ENCODE assay signal across 8 cellular contexts in genomic region chr13:24159921-24160324, GRCh38. TPM values are rescaled to one million over a fixed set of nuclear protein-coding genes. Genes with fewer than 3 reads are reported as not detected.
DNase-seq lines count a peak whose midpoint lies in the region; ATAC-seq and TF ChIP-seq lines count a peak whose summit lies in the region.

No MANE protein-coding gene starts in this region.

- no peak overlapping the region for H3K27ac Mint-ChIP-seq in GM23338

- H3K4me1 ChIP-seq in GM23338 (ENCODE audit: insufficient read depth), result peaks cover 35% of the 10 kb centered on the region
- peaks cover 0 to 37% (median 29%) of the 10 kb centered on the region in 4 donors for H3K4me1 ChIP-seq in sigmoid colon
- H3K4me1 ChIP-seq in Karpas-422 (ENCODE audit: low read length), result peaks cover 7% of the 10 kb centered on the region

- H3K79me2 ChIP-seq in GM23338 (replicated peaks; ENCODE audit: insufficient read depth) (peaks cover 39% of the 10 kb centered on the region), Karpas-422 (ENCODE audit: low read length) (no peaks in the 10 kb centered on the region)

- no peaks in the 10 kb centered on the region; the same call in 2 of the 3 replicates for H3K36me3 Mint-ChIP-seq in GM23338 (ENCODE audit: low read depth)

- peak overlapping the region; percentile 92 for H3K4me3 ChIP-seq in GM23338
- peak overlapping the region; percentile 80 for H3K4me3 ChIP-seq in fibroblast of the aortic adventitia (ENCODE audit: low read depth, low read length)
- H3K4me3 ChIP-seq in sigmoid colon, result peak overlapping the region; percentile 66 to 94 (median 80)
- no peak overlapping the region for H3K4me3 ChIP-seq in Karpas-422 (ENCODE audit: low read length)

- H2AFZ ChIP-seq in GM23338, result peak overlapping the region; percentile 98
- no peak overlapping the region for H2AFZ ChIP-seq in Karpas-422 (ENCODE audit: low read length)

- H3K9me3 ChIP-seq in sigmoid colon (no peaks in the 10 kb centered on the region), Karpas-422 (ENCODE audit: low read length) (no peaks in the 10 kb centered on the region)

- no peak for TF ChIP-seq POLR2A in sigmoid colon (IDR thresholded peaks at IDR 0.05)

- H3K27ac ChIP-seq in GM23338 (ENCODE audit: low read depth), result peak overlapping the region; percentile 84
- peak overlapping the region in 3 of 4 donors; percentile 70 to 79 (median 74) for H3K27ac ChIP-seq in sigmoid colon
- no peak overlapping the region for H3K27ac ChIP-seq in Karpas-422 (ENCODE audit: low read length)

- no peaks in the 10 kb centered on the region for H3K9me2 ChIP-seq in GM23338 (ENCODE audit: insufficient read depth)
- H3K9me2 ChIP-seq in Karpas-422 (replicated peaks; ENCODE audit: insufficient read depth, low read length), result no peaks in the 10 kb centered on the region

- TF ChIP-seq EP300 in sigmoid colon (IDR thresholded peaks at IDR 0.05), result no peak

- H4K20me1 ChIP-seq in GM23338 (replicated peaks; ENCODE audit: insufficient read depth) (peaks cover 26% of the 10 kb centered on the region), Karpas-422 (ENCODE audit: insufficient read depth, low read depth, low read length) (no peaks in the 10 kb centered on the region)

- peaks cover 7% of the 10 kb centered on the region for H3K27me3 Mint-ChIP-seq in GM23338 (ENCODE audit: insufficient read depth, low read depth, poor library complexity)

- H3K27me3 ChIP-seq in GM23338 (ENCODE audit: insufficient read depth) (no peaks in the 10 kb centered on the region), sigmoid colon (no peaks in the 10 kb centered on the region), Karpas-422 (ENCODE audit: low read length) (no peaks in the 10 kb centered on the region)

- peak overlapping the region; percentile 84 for H3K4me3 Mint-ChIP-seq in GM23338

- no peaks in the 10 kb centered on the region for H3K36me3 ChIP-seq in GM23338 (ENCODE audit: insufficient read depth)
- H3K36me3 ChIP-seq in sigmoid colon, result no peaks in the 10 kb centered on the region
- H3K36me3 ChIP-seq in Karpas-422 (ENCODE audit: insufficient read depth, low read length), result no peaks in the 10 kb centered on the region

- peaks cover 30% of the 10 kb centered on the region for H3K4me1 Mint-ChIP-seq in GM23338

- H3K9me3 Mint-ChIP-seq in GM23338, result no peaks in the 10 kb centered on the region

- peak; percentile 2 for ATAC-seq in GM23338
- ATAC-seq in HG02840 (IDR thresholded peaks at IDR 0.05; ENCODE audit: low FRiP score, unreplicated experiment), result no peak

- no peaks in the 10 kb centered on the region for H3F3A ChIP-seq in GM23338 (replicated peaks; ENCODE audit: low read depth)

- 26 to 46% methylated on average over 9 of the region's 9 CpGs for WGBS in sigmoid colon, 2 donors

- peak; percentile 41 for DNase-seq in GM23338 (ENCODE audit: low spot score)
- peak; percentile 11 for DNase-seq in SK-N-DZ (ENCODE audit: low spot score)
- DNase-seq in fibroblast of the aortic adventitia (ENCODE audit: low read depth), result no peak
- DNase-seq in sigmoid colon, result no peak
- DNase-seq in NCI-H226, result no peak
- DNase-seq in Karpas-422, result no peak
- DNase-seq in stimulated activated CD4-positive, alpha-beta T cell treated with anti-CD3 and anti-CD28 coated beads, Interleukin-2, amount 100 ng/mL, for 48 hours, result no peak

- TF ChIP-seq CTCF in GM23338 (conservative IDR thresholded peaks at IDR 0.05; ENCODE audit: low read depth in 2 of 2) (no peak), fibroblast of the aortic adventitia (IDR thresholded peaks at IDR 0.05; ENCODE audit: insufficient read depth, low read length) (no peak), sigmoid colon (IDR thresholded peaks at IDR 0.05) (no peak)

- H3K9ac ChIP-seq in Karpas-422 (ENCODE audit: low read length), result no peak overlapping the region

- H3K4me2 ChIP-seq in GM23338, result peak overlapping the region; percentile 82
- H3K4me2 ChIP-seq in Karpas-422 (ENCODE audit: low read depth, low read length, poor library complexity, severe bottlenecking), result no peak overlapping the region

- intact Hi-C loops in sigmoid colon (cut with DNase I), result loop anchor here (5.0 kb wide), 3 partner anchors 37 to 108 kb away; no protein-coding TSS in a partner anchor

TF ChIP-seq in GM23338, 12 proteins besides CTCF, POLR2A, EP300 and RAD21 (continues in another document):
- TF ChIP-seq EZH2phosphoT487 (IDR thresholded peaks at IDR 0.05; ENCODE audit: unreplicated experiment), result no peak
- TF ChIP-seq NANOG (IDR thresholded peaks at IDR 0.05; ENCODE audit: borderline replicate concordance), result no peak
- TF ChIP-seq ZNF331 (CRISPR knock-in tag; IDR thresholded peaks at IDR 0.05; ENCODE audit: low read depth), result no peak
- no peak for TF ChIP-seq ETS1 (IDR thresholded peaks at IDR 0.05)
- TF ChIP-seq JUNB (IDR thresholded peaks at IDR 0.05; ENCODE audit: unreplicated experiment), result no peak
- TF ChIP-seq CREB1 (CRISPR knock-in tag; IDR thresholded peaks at IDR 0.05; ENCODE audit: low read depth), result no peak
- no peak for TF ChIP-seq REST (IDR thresholded peaks at IDR 0.05; ENCODE audit: unreplicated experiment)

RNA-seq across cellular contexts. Expression of gene SPATA13, which starts 0.6 kb away (rescaled TPM):
- total RNA-seq in GM23338 (2014; rRNA removed; shearing (Covaris generic)), result 41.0 and 45.7 TPM in 2 replicates
- polyA plus RNA-seq in GM23338 (2016; fragmentation: Nextera tagmentation; extraction: Ambion mirVana) (8.3 and 11.9 TPM in 2 replicates), sigmoid colon (10 to 100 TPM; 15.6 to 20.6 (median 18.1) TPM)
- polyA plus RNA-seq in SK-N-DZ (2014; cell fraction: cytosol; rRNA removed), result 5.3 and 7.5 TPM in 2 replicates
- 5.2 and 6.0 TPM in 2 replicates for polyA plus RNA-seq in SK-N-DZ (2014; cell fraction: nucleus; rRNA removed)
- total RNA-seq in fibroblast of the aortic adventitia (ENCODE audit: low replicate concordance) (12.2 and 17.3 TPM in 2 replicates), sigmoid colon (10 to 100 TPM; 16.1 to 29.4 (median 21.7) TPM)
- total RNA-seq in Karpas-422 (2014; rRNA removed; shearing (Covaris generic); ENCODE audit: low replicate concordance), result 1.7 and 2.1 TPM in 2 replicates

Comparison
In these comparisons a context has a peak if more than half of its experiments do, and no peak if none do; other contexts are left out.
1. DNase-seq: peak in GM23338 (single experiment) and SK-N-DZ (single experiment); none in fibroblast of the aortic adventitia (single experiment), sigmoid colon (single experiment), NCI-H226 (single experiment), Karpas-422 (single experiment) and stimulated activated CD4-positive, alpha-beta T cell treated with anti-CD3 and anti-CD28 coated beads, Interleukin-2, amount 100 ng/mL, for 48 hours (0 of 2).